Comparison of ENCODE assay signal across 17 cellular contexts in the genomic region with DNA sequence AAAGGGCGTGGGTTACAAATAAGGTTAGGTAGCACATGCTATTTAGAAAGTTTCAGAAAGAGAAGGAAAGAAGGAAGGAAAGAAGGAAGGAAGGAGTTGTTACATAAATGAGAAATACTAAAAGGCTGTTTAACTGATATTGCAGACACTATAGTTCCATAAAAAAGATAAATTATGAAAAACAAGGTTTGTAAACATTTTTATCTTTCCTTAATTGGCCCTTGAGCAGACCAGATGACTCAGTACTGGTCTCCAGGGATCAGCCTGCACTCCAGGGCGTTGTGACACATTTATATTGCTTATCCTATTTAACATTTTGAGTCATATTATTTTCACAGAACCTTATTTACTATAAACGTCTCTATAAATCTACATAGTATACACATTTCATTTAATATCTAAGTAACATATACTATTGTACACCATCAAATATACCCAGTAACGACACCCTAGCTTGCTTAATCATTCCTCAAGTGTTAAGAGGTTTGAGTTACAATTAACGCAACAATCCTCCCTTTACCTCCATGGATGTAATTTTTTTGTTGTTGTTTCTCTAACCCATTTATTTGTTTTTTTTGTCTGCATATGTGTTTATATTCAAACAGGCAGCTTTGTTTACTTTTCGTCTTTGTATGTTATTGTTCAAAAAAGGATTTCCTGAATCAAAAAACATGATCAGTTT. TPM values are rescaled to one million over a fixed set of nuclear protein-coding genes. Genes with fewer than 3 reads are reported as not detected.
A peak's percentile ranks its signal among the peaks of the same experiment; 100 is the strongest.
DNase-seq lines count a peak whose midpoint lies in the region; ATAC-seq, FAIRE-seq and TF ChIP-seq lines count a peak whose summit lies in the region.
"Had no signal": no experiment of that assay in that cellular context is flagged by ENCODE, and none has a peak within 500 bp of the region (broad histone marks: within the 10 kb centered on the region; RNA-seq: fewer than 3 reads in every experiment).

No MANE protein-coding gene starts in this region.

- H3K27ac ChIP-seq in astrocyte (ENCODE audit: low read depth, low read length) = no peak overlapping the region
- H3K27ac ChIP-seq in upper lobe of left lung = peak overlapping the region in 1 of 4 donors; percentile 18
- H3K27ac ChIP-seq: colonic mucosa had no signal

- H3K36me3 ChIP-seq in astrocyte (ENCODE audit: insufficient read depth, low read length) (no peaks in the 10 kb centered on the region), upper lobe of left lung (no peaks in the 10 kb centered on the region)
- H3K36me3 ChIP-seq: colonic mucosa had no signal

- H3K4me1 ChIP-seq in astrocyte (ENCODE audit: insufficient read depth, low read length) (peaks cover 35% of the 10 kb centered on the region), upper lobe of left lung (peaks cover 3 to 23% (median 7%) of the 10 kb centered on the region in 4 donors)

- H2AFZ ChIP-seq in astrocyte (ENCODE audit: low read depth, low read length) = no peak overlapping the region

- H3K9ac ChIP-seq in astrocyte (ENCODE audit: low read length) = no peak overlapping the region

- TF ChIP-seq POLR2A in upper lobe of left lung (IDR thresholded peaks at IDR 0.05) = no peak

- H3K4me2 ChIP-seq in astrocyte (ENCODE audit: low read length) = peak overlapping the region; percentile 12

- peaks cover 18% of the 10 kb centered on the region for H3K79me2 ChIP-seq in astrocyte (ENCODE audit: insufficient read depth, low read length)

- peaks cover 0 to 8% (median 0%) of the 10 kb centered on the region in 7 donors for H3K9me3 Mint-ChIP-seq in CD14-positive monocyte
- no peaks in the 10 kb centered on the region for H3K9me3 Mint-ChIP-seq in IgD-negative memory B cell
- no peaks in the 10 kb centered on the region for H3K9me3 Mint-ChIP-seq in astrocyte (ENCODE audit: unreplicated experiment)
- H3K9me3 Mint-ChIP-seq: activated naive CD4-positive, alpha-beta T cell treated with anti-CD3 and anti-CD28 coated beads, Interleukin-2, amount 50 U/mL, for 24 hours; CD8-positive, alpha-beta T cell; natural killer cell treated with Interleukin-12 subunit alpha and Interleukin-12 subunit beta and Interleukin-15 and Interleukin-18, amount 100 ng/mL, for 72 hours had no signal

- no peak overlapping the region for H3K4me3 Mint-ChIP-seq in CD14-positive monocyte
- H3K4me3 Mint-ChIP-seq in IgD-negative memory B cell = peak overlapping the region in 2 of 4 donors; percentile 49 to 95
- no peak overlapping the region for H3K4me3 Mint-ChIP-seq in astrocyte (ENCODE audit: unreplicated experiment)
- H3K4me3 Mint-ChIP-seq: activated CD8-positive, alpha-beta memory T cell treated with anti-CD3 and anti-CD28 coated beads, Interleukin-2, amount 10 ng/mL, durations not matched to agents 7 days and 5 days; activated naive CD4-positive, alpha-beta T cell treated with anti-CD3 and anti-CD28 coated beads, Interleukin-2, amount 50 U/mL, for 24 hours had no signal

- H3K27ac Mint-ChIP-seq in CD14-positive monocyte (peak overlapping the region in 4 of 7 donors; percentile 9 to 70 (median 34)), IgD-negative memory B cell (peak overlapping the region; percentile 17 to 87 (median 54)), astrocyte (ENCODE audit: unreplicated experiment) (peak overlapping the region; percentile 2)
- H3K27ac Mint-ChIP-seq: activated CD8-positive, alpha-beta memory T cell treated with anti-CD3 and anti-CD28 coated beads, Interleukin-2, amount 10 ng/mL, durations not matched to agents 7 days and 5 days; activated naive CD4-positive, alpha-beta T cell treated with anti-CD3 and anti-CD28 coated beads, Interleukin-2, amount 50 U/mL, for 24 hours; CD8-positive, alpha-beta T cell; natural killer cell treated with Interleukin-12 subunit alpha and Interleukin-12 subunit beta and Interleukin-15 and Interleukin-18, amount 100 ng/mL, for 72 hours had no signal

- no peak overlapping the region for H3K4me3 ChIP-seq in astrocyte (ENCODE audit: insufficient read depth, low read depth, low read length)
- H3K4me3 ChIP-seq in upper lobe of left lung = no peak overlapping the region
- H3K4me3 ChIP-seq: colonic mucosa had no signal

- TF ChIP-seq EP300 in upper lobe of left lung (IDR thresholded peaks at IDR 0.05) = no peak

- no peak for FAIRE-seq in astrocyte (lab: Jason Lieb, UNC)

- H3K4me1 Mint-ChIP-seq in CD14-positive monocyte (peaks cover 65% of the 10 kb centered on the region), IgD-negative memory B cell (peaks cover 28 to 55% (median 42%) of the 10 kb centered on the region in 3 donors), astrocyte (ENCODE audit: low read depth, unreplicated experiment) (peaks cover 29% of the 10 kb centered on the region)

- H3K27me3 ChIP-seq in astrocyte (ENCODE audit: insufficient read depth, low read length) (no peaks in the 10 kb centered on the region), upper lobe of left lung (no peaks in the 10 kb centered on the region)

- TF ChIP-seq CTCF in CD14-positive monocyte (IDR thresholded peaks at IDR 0.05) (no peak), astrocyte (IDR thresholded peaks at IDR 0.05; ENCODE audit: insufficient read depth, low read depth, low read length) (no peak), upper lobe of left lung (IDR thresholded peaks at IDR 0.05) (no peak)

- H3K27me3 Mint-ChIP-seq in CD14-positive monocyte (ENCODE audit: low read depth in 3 of 3) (peaks cover 0 to 2% (median 1%) of the 10 kb centered on the region in 3 donors), IgD-negative memory B cell (peaks cover 1% of the 10 kb centered on the region), astrocyte (ENCODE audit: low read depth, unreplicated experiment) (no peaks in the 10 kb centered on the region)

- peaks cover 9 to 10% of the 10 kb centered on the region in 2 donors for H3K36me3 Mint-ChIP-seq in CD14-positive monocyte
- H3K36me3 Mint-ChIP-seq in IgD-negative memory B cell = no peaks in the 10 kb centered on the region
- H3K36me3 Mint-ChIP-seq in astrocyte (ENCODE audit: low read depth, unreplicated experiment) = peaks cover 3% of the 10 kb centered on the region
- H3K36me3 Mint-ChIP-seq: activated CD8-positive, alpha-beta memory T cell treated with anti-CD3 and anti-CD28 coated beads, Interleukin-2, amount 10 ng/mL, durations not matched to agents 7 days and 5 days; activated naive CD4-positive, alpha-beta T cell treated with anti-CD3 and anti-CD28 coated beads, Interleukin-2, amount 50 U/mL, for 24 hours; CD8-positive, alpha-beta T cell; natural killer cell treated with Interleukin-12 subunit alpha and Interleukin-12 subunit beta and Interleukin-15 and Interleukin-18, amount 100 ng/mL, for 72 hours had no signal

- ATAC-seq in GM21526 (IDR thresholded peaks at IDR 0.05; ENCODE audit: low FRiP score, unreplicated experiment) (no peak), upper lobe of left lung (ENCODE audit: low FRiP score in 2 of 2) (no peak)
- ATAC-seq: activated CD8-positive, alpha-beta memory T cell treated with anti-CD3 and anti-CD28 coated beads, Interleukin-2, amount 10 ng/mL, durations not matched to agents 7 days and 5 days; CD8-positive, alpha-beta T cell; left lobe of liver; natural killer cell treated with Interleukin-12 subunit alpha and Interleukin-12 subunit beta and Interleukin-15 and Interleukin-18, amount 100 ng/mL, for 72 hours had no signal

- DNase-seq in CD14-positive monocyte (ENCODE audit: low spot score) = no peak
- peak; percentile 45 for DNase-seq in astrocyte (ENCODE audit: low read depth)
- peak; percentile 72 for DNase-seq in iris pigment epithelial cell (ENCODE audit: low read depth)
- no peak for DNase-seq in 8988T
- no peak for DNase-seq in upper lobe of left lung
- no peak for DNase-seq in NCI-H526 (lab: John Stamatoyannopoulos, UW)
- DNase-seq: activated CD8-positive, alpha-beta memory T cell treated with anti-CD3 and anti-CD28 coated beads, Interleukin-2, amount 10 ng/mL, durations not matched to agents 7 days and 5 days; CD8-positive, alpha-beta T cell; colonic mucosa; glutamatergic neuron; NCI-H1048; NCI-H446 treated with DMSO at 0.1 percent for 48 hours had no signal

- 53 to 64% methylated on average over 6 of the region's 6 CpGs for whole genome bisulfite sequencing in upper lobe of left lung, 2 donors

- intact Hi-C loops in CD14-positive monocyte (cut with micrococcal nuclease) = loop anchor here (5.0 to 10.0 kb wide), 5 partner anchors 33 to 209 kb away; a partner anchor contains a TSS

- peaks cover 9% of the 10 kb centered on the region for H4K20me1 ChIP-seq in astrocyte (ENCODE audit: insufficient read depth, low read length)

- H3K9me3 ChIP-seq in astrocyte (ENCODE audit: insufficient read depth, low read depth, low read length) (no peaks in the 10 kb centered on the region), upper lobe of left lung (no peaks in the 10 kb centered on the region)
- H3K9me3 ChIP-seq: colonic mucosa had no signal

RNA-seq across cellular contexts. Expression of a gene that starts 2.8 kb away (rescaled TPM):
- polyA plus RNA-seq in CD14-positive monocyte (100 to 1,000 TPM; 348 to 367 TPM), IgD-negative memory B cell (192 TPM)
- total RNA-seq in astrocyte (88.7 and 100 TPM in 2 replicates), upper lobe of left lung (100 to 1,000 TPM in 3 of 6 donors, 10 to 100 TPM in 3; 40.3 to 128 (median 95.8) TPM)
- total RNA-seq: activated CD8-positive, alpha-beta memory T cell treated with anti-CD3 and anti-CD28 coated beads, Interleukin-2, amount 10 ng/mL, durations not matched to agents 7 days and 5 days had no signal

Comparison
In these comparisons a context has a peak if more than half of its experiments do, and no peak if none do; other contexts are left out.
1. DNase-seq: peak in astrocyte (single experiment) and iris pigment epithelial cell (single experiment); none in CD14-positive monocyte (single experiment), 8988T (single experiment), upper lobe of left lung (0 of 2) and NCI-H526 (0 of 2).
2. H3K27ac Mint-ChIP-seq: peak in every context shown above with its lines; median percentile 54 in IgD-negative memory B cell; 34 in CD14-positive monocyte; 2 in astrocyte.